13 cellular contexts compared by ENCODE assay signal in the genomic region with DNA sequence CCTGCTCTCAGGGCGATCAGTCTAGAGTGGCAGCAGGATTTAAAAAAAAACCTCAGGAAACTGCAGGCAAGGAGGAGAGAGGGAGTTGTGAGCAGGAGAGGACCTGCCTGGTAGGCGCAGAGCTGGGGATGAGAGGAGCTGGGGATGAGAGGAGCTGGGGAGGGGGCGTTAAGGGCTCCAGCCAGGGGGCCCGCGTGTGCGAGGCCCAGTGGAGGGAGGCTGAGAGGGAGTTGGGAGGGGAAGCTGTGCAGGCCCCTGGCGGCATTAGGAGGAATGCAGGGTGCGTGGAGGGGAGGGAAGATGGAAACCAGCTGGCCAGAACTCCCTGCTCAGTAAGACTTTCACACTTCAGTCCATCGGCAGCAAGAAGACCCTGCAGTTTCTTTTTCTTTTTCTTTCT. TPM values are rescaled to one million over a fixed set of nuclear protein-coding genes. Genes with fewer than 3 reads are reported as not detected.
A peak's percentile ranks its signal among the peaks of the same experiment; 100 is the strongest.
DNase-seq lines count a peak whose midpoint lies in the region; TF ChIP-seq lines count a peak whose summit lies in the region.
"Had no signal": no experiment of that assay in that cellular context is flagged by ENCODE, and none has a peak within 500 bp of the region (broad histone marks: within the 10 kb centered on the region; RNA-seq: fewer than 3 reads in every experiment).

No MANE protein-coding gene starts in this region.

- H3K9ac ChIP-seq in stomach smooth muscle (ENCODE audit: low read length in 2 of 2): peak overlapping the region; percentile 15 to 51

- intact Hi-C loops in activated CD4-positive, alpha-beta memory T cell treated with anti-CD3 and anti-CD28 coated beads for 36 hours (cut with micrococcal nuclease): no loop called here
- intact Hi-C loops in MCF 10A (cut with micrococcal nuclease): no loop called here

- DNase-seq in HEK293T (ENCODE audit: extremely low spot score) (peak; percentile 39), chondrocyte (ENCODE audit: low spot score) (no peak), iris pigment epithelial cell (ENCODE audit: low read depth) (peak; percentile 27), D341Med (ENCODE audit: low spot score) (no peak), MCF 10A (ENCODE audit: unreplicated experiment) (no peak)
- no peak for DNase-seq in activated CD4-positive, alpha-beta memory T cell treated with anti-CD3 and anti-CD28 coated beads for 36 hours
- DNase-seq: head of caudate nucleus; NCI-H1092; stimulated activated CD4-positive, alpha-beta T cell treated with anti-CD3 and anti-CD28 coated beads, Interleukin-4, amount 100 ng/mL, for 24 hours; T-helper 17 cell; trophoblast cell had no signal

- no peaks in the 10 kb centered on the region for H3K9me3 Mint-ChIP-seq in chondrocyte (ENCODE audit: low read depth)
- H3K9me3 Mint-ChIP-seq in activated CD4-positive, alpha-beta memory T cell treated with anti-CD3 and anti-CD28 coated beads for 36 hours: no peaks in the 10 kb centered on the region
- H3K9me3 Mint-ChIP-seq in MCF 10A (ENCODE audit: unreplicated experiment): no peaks in the 10 kb centered on the region

- POLR2A ChIA-PET in HEK293T (lab: Yijun Ruan, JAX) (no interaction called here), MCF 10A (lab: Yijun Ruan, JAX) (interaction anchor here (1.2 kb wide), 1 partner anchor 15 kb away, joined by 4 read pairs; no protein-coding TSS in a partner anchor)
- POLR2A ChIA-PET in activated CD4-positive, alpha-beta memory T cell treated with anti-CD3 and anti-CD28 coated beads for 36 hours (lab: Charles Lee): interaction anchor here (0.5 to 0.6 kb wide), 2 partner anchors 10 to 435 kb away, joined by 3 read pairs; no protein-coding TSS in a partner anchor

- peaks cover 34% of the 10 kb centered on the region for H3K4me1 ChIP-seq in stomach smooth muscle (ENCODE audit: control insufficient read depth, insufficient read depth, low read length)

- H3K27ac ChIP-seq in stomach smooth muscle (ENCODE audit: low read length): peak overlapping the region; percentile 82

- H3K27me3 Mint-ChIP-seq in chondrocyte (ENCODE audit: low read depth) (no peaks in the 10 kb centered on the region), MCF 10A (ENCODE audit: insufficient read depth, unreplicated experiment) (no peaks in the 10 kb centered on the region)
- no peaks in the 10 kb centered on the region for H3K27me3 Mint-ChIP-seq in activated CD4-positive, alpha-beta memory T cell treated with anti-CD3 and anti-CD28 coated beads for 36 hours
- H3K27me3 Mint-ChIP-seq: T-helper 17 cell had no signal

- H3K9me3 ChIP-seq in stomach smooth muscle (ENCODE audit: control insufficient read depth in 2 of 2, low read length in 2 of 2): no peaks in the 10 kb centered on the region

- H3K4me3 Mint-ChIP-seq in chondrocyte (ENCODE audit: unreplicated experiment): no peak overlapping the region
- H3K4me3 Mint-ChIP-seq in activated CD4-positive, alpha-beta memory T cell treated with anti-CD3 and anti-CD28 coated beads for 36 hours: no peak overlapping the region
- no peak overlapping the region for H3K4me3 Mint-ChIP-seq in MCF 10A (ENCODE audit: unreplicated experiment)
- H3K4me3 Mint-ChIP-seq: T-helper 17 cell had no signal

- H3K36me3 ChIP-seq in stomach smooth muscle (ENCODE audit: control insufficient read depth in 2 of 2, insufficient read depth in 2 of 2, low read length in 2 of 2): peaks cover 12 to 17% of the 10 kb centered on the region in 2 donors

- TF ChIP-seq CTCF in chondrocyte (IDR thresholded peaks at IDR 0.05): peak; percentile 59
- no peak for TF ChIP-seq CTCF in MCF 10A (IDR thresholded peaks at IDR 0.05; ENCODE audit: unreplicated experiment)

- H3K4me3 ChIP-seq in stomach smooth muscle (ENCODE audit: low read length in 2 of 2): peak overlapping the region in 1 of 2 donors; percentile 31

- H3K27ac Mint-ChIP-seq in chondrocyte (ENCODE audit: unreplicated experiment) (peak overlapping the region; percentile 0), MCF 10A (ENCODE audit: low read depth, unreplicated experiment) (no peak overlapping the region)
- no peak overlapping the region for H3K27ac Mint-ChIP-seq in activated CD4-positive, alpha-beta memory T cell treated with anti-CD3 and anti-CD28 coated beads for 36 hours
- H3K27ac Mint-ChIP-seq: T-helper 17 cell had no signal

- no TSS peak for BruUV-seq in MCF 10A (replicated peaks; lab: Mats Ljungman, UMichigan)

- peaks cover 13% of the 10 kb centered on the region for H3K4me1 Mint-ChIP-seq in chondrocyte (ENCODE audit: low read depth)
- H3K4me1 Mint-ChIP-seq in activated CD4-positive, alpha-beta memory T cell treated with anti-CD3 and anti-CD28 coated beads for 36 hours (ENCODE audit: low read depth): no peaks in the 10 kb centered on the region
- H3K4me1 Mint-ChIP-seq in MCF 10A (ENCODE audit: insufficient read depth, unreplicated experiment): no peaks in the 10 kb centered on the region
- H3K4me1 Mint-ChIP-seq: T-helper 17 cell had no signal

- H3K36me3 Mint-ChIP-seq in chondrocyte (ENCODE audit: low read depth): peaks cover 4% of the 10 kb centered on the region
- no peaks in the 10 kb centered on the region for H3K36me3 Mint-ChIP-seq in activated CD4-positive, alpha-beta memory T cell treated with anti-CD3 and anti-CD28 coated beads for 36 hours
- H3K36me3 Mint-ChIP-seq in MCF 10A (ENCODE audit: insufficient read depth, unreplicated experiment): peaks cover 21% of the 10 kb centered on the region

- CTCF ChIA-PET in HEK293T (lab: Yijun Ruan, JAX) (no interaction called here), MCF 10A (lab: Yijun Ruan, JAX) (interaction anchor here (0.6 to 1.5 kb wide), 3 partner anchors 21 to 1078 kb away, joined by 3 to 4 read pairs (median 3); no protein-coding TSS in a partner anchor)
- CTCF ChIA-PET in activated CD4-positive, alpha-beta memory T cell treated with anti-CD3 and anti-CD28 coated beads for 36 hours (lab: Charles Lee): interaction anchor here (1.2 kb wide), 1 partner anchor 22 kb away, joined by 4 read pairs; no protein-coding TSS in a partner anchor

- H3K27me3 ChIP-seq in stomach smooth muscle (ENCODE audit: control insufficient read depth in 1 of 2, insufficient read depth in 2 of 2, low read length in 2 of 2): no peaks in the 10 kb centered on the region

TF ChIP-seq in HEK293T, 16 proteins besides CTCF, POLR2A, EP300 and RAD21:
- TF ChIP-seq CTBP1 (IDR thresholded peaks at IDR 0.05; ENCODE audit: borderline replicate concordance) (no peak), TARDBP (IDR thresholded peaks at IDR 0.05) (no peak), ZNF384 (IDR thresholded peaks at IDR 0.05) (no peak), SUZ12 (IDR thresholded peaks at IDR 0.05) (no peak), BHLHE40 (IDR thresholded peaks at IDR 0.05; ENCODE audit: borderline replicate concordance) (no peak), ARNT (IDR thresholded peaks at IDR 0.05) (no peak), LEF1 (IDR thresholded peaks at IDR 0.05; ENCODE audit: borderline replicate concordance) (no peak), ELF4 (IDR thresholded peaks at IDR 0.05) (no peak), L3MBTL2 (conservative IDR thresholded peaks at IDR 0.05) (no peak), SP1 (IDR thresholded peaks at IDR 0.05) (no peak), FOXK2 (IDR thresholded peaks at IDR 0.05) (no peak), FOXA1 (IDR thresholded peaks at IDR 0.05) (no peak), NFRKB (IDR thresholded peaks at IDR 0.05) (no peak), HDGF (IDR thresholded peaks at IDR 0.05; ENCODE audit: borderline replicate concordance) (no peak), FOXM1 (IDR thresholded peaks at IDR 0.05; ENCODE audit: borderline replicate concordance) (no peak)
- TF ChIP-seq, protein P1, sequence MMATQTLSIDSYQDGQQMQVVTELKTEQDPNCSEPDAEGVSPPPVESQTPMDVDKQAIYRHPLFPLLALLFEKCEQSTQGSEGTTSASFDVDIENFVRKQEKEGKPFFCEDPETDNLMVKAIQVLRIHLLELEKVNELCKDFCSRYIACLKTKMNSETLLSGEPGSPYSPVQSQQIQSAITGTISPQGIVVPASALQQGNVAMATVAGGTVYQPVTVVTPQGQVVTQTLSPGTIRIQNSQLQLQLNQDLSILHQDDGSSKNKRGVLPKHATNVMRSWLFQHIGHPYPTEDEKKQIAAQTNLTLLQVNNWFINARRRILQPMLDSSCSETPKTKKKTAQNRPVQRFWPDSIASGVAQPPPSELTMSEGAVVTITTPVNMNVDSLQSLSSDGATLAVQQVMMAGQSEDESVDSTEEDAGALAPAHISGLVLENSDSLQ (IDR thresholded peaks at IDR 0.05): no peak
TF ChIP-seq in HEK293T: peak in this region for 0.

RNA-seq across cellular contexts. Expression of gene HMCN2, which starts 45.2 kb away (rescaled TPM):
- total RNA-seq in chondrocyte (0.05 to 0.36 TPM (median 0.10 TPM) in 3 replicates), MCF 10A (2022) (not detected in 2 replicates)
- total RNA-seq in activated CD4-positive, alpha-beta memory T cell treated with anti-CD3 and anti-CD28 coated beads for 36 hours: not detected
- total RNA-seq: activated CD8-positive, alpha-beta memory T cell treated with anti-CD3 and anti-CD28 coated beads for 36 hours had no signal

RNA-seq across cellular contexts. Expression of gene NCS1, which starts 48.1 kb away (rescaled TPM):
- total RNA-seq in chondrocyte (50.0 to 59.5 TPM (median 56.6 TPM) in 3 replicates), MCF 10A (2022) (27.8 and 41.3 TPM in 2 replicates)
- total RNA-seq in activated CD4-positive, alpha-beta memory T cell treated with anti-CD3 and anti-CD28 coated beads for 36 hours: 10 to 100 TPM; 26.8 to 29.1 TPM

Comparison
In these comparisons a context has a peak if more than half of its experiments do, and no peak if none do; other contexts are left out.
1. DNase-seq: peak in HEK293T (single experiment) and iris pigment epithelial cell (single experiment); none in chondrocyte (single experiment), D341Med (single experiment), activated CD4-positive, alpha-beta memory T cell treated with anti-CD3 and anti-CD28 coated beads for 36 hours (single experiment) and MCF 10A (single experiment).